Comparison of ENCODE assay signal across 1 cellular context in genomic region chr6:157063176-157063934, GRCh38.
TF ChIP-seq lines count a peak whose summit lies in the region.

No MANE protein-coding gene starts in this region.

TF ChIP-seq in GM23338, 12 proteins besides CTCF, POLR2A, EP300 and RAD21 (continued from another document):
- no peak for TF ChIP-seq STAT1 (IDR thresholded peaks at IDR 0.05; ENCODE audit: unreplicated experiment)
- no peak for TF ChIP-seq POLR2AphosphoS5 (IDR thresholded peaks at IDR 0.05; ENCODE audit: low read depth)
- no peak for TF ChIP-seq JUNB (IDR thresholded peaks at IDR 0.05; ENCODE audit: unreplicated experiment)
- no peak for TF ChIP-seq REST (IDR thresholded peaks at IDR 0.05; ENCODE audit: unreplicated experiment)
- TF ChIP-seq CREB1 (CRISPR knock-in tag; IDR thresholded peaks at IDR 0.05; ENCODE audit: low read depth): no peak
- TF ChIP-seq EZH2phosphoT487 (IDR thresholded peaks at IDR 0.05; ENCODE audit: unreplicated experiment): no peak
- TF ChIP-seq ZNF114 (CRISPR knock-in tag; IDR thresholded peaks at IDR 0.05): no peak
- TF ChIP-seq ZNF331 (CRISPR knock-in tag; IDR thresholded peaks at IDR 0.05; ENCODE audit: low read depth): no peak
- no peak for TF ChIP-seq NANOG (IDR thresholded peaks at IDR 0.05; ENCODE audit: borderline replicate concordance)
- TF ChIP-seq ETS1 (IDR thresholded peaks at IDR 0.05): no peak
- no peak for TF ChIP-seq EZH2 (IDR thresholded peaks at IDR 0.05; ENCODE audit: low read depth, unreplicated experiment)
TF ChIP-seq in GM23338: peak in this region for 0.
